ENCODE assay signal across 8 cellular contexts in the genomic region with DNA sequence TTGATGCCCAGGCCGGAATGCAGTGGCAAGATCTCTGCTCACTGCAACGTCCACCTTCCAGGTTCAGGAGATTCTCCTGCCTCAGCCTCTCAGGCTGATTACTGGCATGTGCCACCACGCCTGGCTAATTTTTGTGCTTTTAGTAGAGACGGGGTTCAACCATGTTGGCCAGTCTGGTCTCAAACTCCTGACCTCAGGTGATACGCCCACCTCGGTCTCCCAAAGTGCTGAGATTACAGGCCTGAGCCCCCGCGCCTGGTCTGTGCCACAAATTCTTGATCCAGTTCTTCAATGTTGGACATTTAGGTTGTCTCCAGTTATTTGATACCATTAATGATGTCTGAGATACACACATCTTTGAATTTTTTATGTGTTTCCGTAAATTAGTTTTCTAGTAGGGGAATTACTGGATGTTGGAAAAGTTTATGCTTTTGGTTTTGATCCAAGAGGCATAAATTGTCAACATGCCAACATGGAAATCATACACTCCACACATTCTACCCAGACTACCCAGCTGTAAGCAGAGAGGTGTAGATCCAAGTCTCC. TPM values are rescaled to one million over a fixed set of nuclear protein-coding genes. Genes with fewer than 3 reads are reported as not detected.
DNase-seq lines count a peak whose midpoint lies in the region; ATAC-seq and TF ChIP-seq lines count a peak whose summit lies in the region.

No MANE protein-coding gene starts in this region.

- H3K4me3 Mint-ChIP-seq in Caco-2 (ENCODE audit: unreplicated experiment): peak overlapping the region; percentile 94

- H3K79me2 ChIP-seq in osteoblast (ENCODE audit: insufficient read depth, low read length): peaks cover 46% of the 10 kb centered on the region

- POLR2A ChIA-PET in Caco-2 (lab: Charles Lee): interaction anchor here (0.6 to 1.4 kb wide), 3 partner anchors 14 to 123 kb away, joined by 3 to 4 read pairs (median 4); a partner anchor contains a TSS
- POLR2A ChIA-PET in Panc1 (lab: Charles Lee): no interaction called here
- POLR2A ChIA-PET in GM10248 (lab: Yijun Ruan, JAX): interaction anchor here (1.4 kb wide), 1 partner anchor 11 kb away, joined by 3 read pairs; no protein-coding TSS in a partner anchor

- H2AFZ ChIP-seq in osteoblast (ENCODE audit: low read length): peak overlapping the region; percentile 81

- no peaks in the 10 kb centered on the region for H3K27me3 ChIP-seq in Caco-2 (replicated peaks; ENCODE audit: control insufficient read depth, insufficient read depth, low read length)
- no peaks in the 10 kb centered on the region for H3K27me3 ChIP-seq in Panc1 (ENCODE audit: control insufficient read depth, insufficient read depth, low read length)
- no peaks in the 10 kb centered on the region for H3K27me3 ChIP-seq in osteoblast (ENCODE audit: insufficient read depth, low read length)

- ATAC-seq in Panc1 (no peak), omental fat pad (ENCODE audit: low FRiP score) (no peak), GM21737 (IDR thresholded peaks at IDR 0.05; ENCODE audit: unreplicated experiment) (no peak)

- BruUV-seq in Caco-2 (replicated peaks; lab: Mats Ljungman, UMichigan) (TSS peak; percentile 89), Panc1 (replicated peaks; lab: Mats Ljungman, UMichigan) (no TSS peak)

- H3K27ac ChIP-seq in Panc1 (ENCODE audit: low read length) (peak overlapping the region; percentile 85), epithelial cell of prostate (peak overlapping the region; percentile 93), osteoblast (ENCODE audit: low read depth, low read length) (peak overlapping the region; percentile 85)

- CTCF ChIA-PET in Caco-2 (lab: Charles Lee): interaction anchor here (0.6 to 1.3 kb wide), 5 partner anchors 9 to 167 kb away, joined by 3 to 7 read pairs (median 5); no protein-coding TSS in a partner anchor
- CTCF ChIA-PET in Panc1 (lab: Charles Lee): no interaction called here
- CTCF ChIA-PET in GM10248 (lab: Yijun Ruan, JAX): interaction anchor here (1.1 to 2.6 kb wide), 6 partner anchors 9 to 93 kb away, joined by 3 to 8 read pairs (median 6); no protein-coding TSS in a partner anchor

- peaks cover 42% of the 10 kb centered on the region for H3K4me1 ChIP-seq in Caco-2
- peaks cover 5% of the 10 kb centered on the region for H3K4me1 ChIP-seq in Panc1 (ENCODE audit: control insufficient read depth, insufficient read depth, low read length)
- H3K4me1 ChIP-seq in osteoblast (ENCODE audit: insufficient read depth, low read length): peaks cover 17% of the 10 kb centered on the region

- H3K36me3 ChIP-seq in Caco-2 (ENCODE audit: control insufficient read depth, insufficient read depth, low read length): no peaks in the 10 kb centered on the region
- peaks cover 4% of the 10 kb centered on the region; the same call in 1 of the 2 replicates for H3K36me3 ChIP-seq in Panc1 (ENCODE audit: control insufficient read depth, insufficient read depth, low read length)
- no peaks in the 10 kb centered on the region for H3K36me3 ChIP-seq in osteoblast (ENCODE audit: insufficient read depth, low read length)

- peak overlapping the region; percentile 78 for H3K4me2 ChIP-seq in osteoblast (ENCODE audit: insufficient read depth, low read length)

- H4K20me1 ChIP-seq in osteoblast (ENCODE audit: insufficient read depth, low read length): peaks cover 33% of the 10 kb centered on the region

- H3K9me3 ChIP-seq in Caco-2 (no peaks in the 10 kb centered on the region; the same call in none of the 2 replicates), Panc1 (ENCODE audit: control insufficient read depth, insufficient read depth, low read depth, low read length) (no peaks in the 10 kb centered on the region), osteoblast (ENCODE audit: low read depth, low read length) (no peaks in the 10 kb centered on the region)

- intact Hi-C loops in Caco-2 (cut with micrococcal nuclease; ENCODE audit: unreplicated experiment) (loop anchor here (1.0 to 2.0 kb wide), 2 partner anchors 17 to 123 kb away; a partner anchor contains a TSS), Panc1 (cut with micrococcal nuclease; ENCODE audit: unreplicated experiment) (no loop called here)

- no peaks in the 10 kb centered on the region for H3K27me3 Mint-ChIP-seq in Caco-2 (ENCODE audit: insufficient read depth, unreplicated experiment)

- TF ChIP-seq CTCF in Caco-2 (IDR thresholded peaks at IDR 0.05; ENCODE audit: insufficient read depth in 1 of 2, low read depth in 1 of 2, low read length in 1 of 2, severe bottlenecking in 1 of 2, unreplicated experiment in 1 of 2) (peak in 1 of 2 experiments; percentile 49), Panc1 (IDR thresholded peaks at IDR 0.05) (no peak; the same call in 1 of the 2 replicates), osteoblast (IDR thresholded peaks at IDR 0.05; ENCODE audit: extremely low read depth, low read depth, low read length) (no peak), omental fat pad (IDR thresholded peaks at IDR 0.05) (peak in 1 of 3 donors; percentile 11), GM10248 (IDR thresholded peaks at IDR 0.05; ENCODE audit: control extremely low read depth, extremely low read depth, low read depth, missing control alignments) (no peak)

- peaks cover 29% of the 10 kb centered on the region for H3K4me1 Mint-ChIP-seq in Caco-2 (ENCODE audit: low read depth, unreplicated experiment)

- peak overlapping the region; percentile 93 for H3K4me3 ChIP-seq in Caco-2 (ENCODE audit: low read depth, low read length)
- peak overlapping the region; percentile 74 to 91 for H3K4me3 ChIP-seq in Panc1 (ENCODE audit: low read depth in 2 of 2, low read length in 2 of 2)
- peak overlapping the region; percentile 85 for H3K4me3 ChIP-seq in osteoblast (ENCODE audit: insufficient read depth, low read length)

- in situ Hi-C loops in Panc1 (cut with HindIII; ENCODE audit: low pct_unique_long_range_greater_than_20kb, low sequenced_read_pairs): no loop called here

- no peak for DNase-seq in Caco-2
- DNase-seq in Panc1 (ENCODE audit: low read depth, low spot score): no peak
- no peak for DNase-seq in epithelial cell of prostate (ENCODE audit: low read depth, low spot score)
- DNase-seq in osteoblast (ENCODE audit: insufficient read length, low spot score, missing footprints): no peak
- DNase-seq in DMS53 (lab: John Stamatoyannopoulos, UW): no peak
- DNase-seq in omental fat pad (ENCODE audit: low spot score): no peak
- no peak for DNase-seq in GM10248 (ENCODE audit: extremely low spot score)

- peak overlapping the region; percentile 88 for H3K27ac Mint-ChIP-seq in Caco-2 (ENCODE audit: unreplicated experiment)

- H3K9me3 Mint-ChIP-seq in Caco-2 (ENCODE audit: unreplicated experiment): peaks cover 7% of the 10 kb centered on the region

- peaks cover 33% of the 10 kb centered on the region for H3K36me3 Mint-ChIP-seq in Caco-2 (ENCODE audit: insufficient read depth, unreplicated experiment)

RNA-seq across cellular contexts. Expression of a gene that starts 0.5 kb away (rescaled TPM):
- total RNA-seq in Caco-2 (2022): 31.1 and 35.8 TPM in 2 replicates
- total RNA-seq in Panc1 (2021; ENCODE audit: unreplicated experiment): 13.6 TPM
- polyA plus RNA-seq in Panc1 (2012; ENCODE audit: insufficient read length): 8.3 TPM
- total RNA-seq in osteoblast: 33.3 and 35.5 TPM in 2 replicates
- total RNA-seq in omental fat pad: 10 to 100 TPM; 23.3 to 34.7 (median 29.8) TPM

RNA-seq across cellular contexts. Expression of a gene that starts 46.0 kb away (rescaled TPM):
- total RNA-seq in Caco-2 (2022) (12.2 and 16.5 TPM in 2 replicates), Panc1 (2021; ENCODE audit: unreplicated experiment) (26.8 TPM), osteoblast (11.2 TPM in 2 replicates), omental fat pad (10 to 100 TPM; 10.1 to 21.9 (median 11.9) TPM)
- polyA plus RNA-seq in Panc1 (2012; ENCODE audit: insufficient read length): 28.7 TPM
